1 cellular context compared by ENCODE assay signal in the genomic region with DNA sequence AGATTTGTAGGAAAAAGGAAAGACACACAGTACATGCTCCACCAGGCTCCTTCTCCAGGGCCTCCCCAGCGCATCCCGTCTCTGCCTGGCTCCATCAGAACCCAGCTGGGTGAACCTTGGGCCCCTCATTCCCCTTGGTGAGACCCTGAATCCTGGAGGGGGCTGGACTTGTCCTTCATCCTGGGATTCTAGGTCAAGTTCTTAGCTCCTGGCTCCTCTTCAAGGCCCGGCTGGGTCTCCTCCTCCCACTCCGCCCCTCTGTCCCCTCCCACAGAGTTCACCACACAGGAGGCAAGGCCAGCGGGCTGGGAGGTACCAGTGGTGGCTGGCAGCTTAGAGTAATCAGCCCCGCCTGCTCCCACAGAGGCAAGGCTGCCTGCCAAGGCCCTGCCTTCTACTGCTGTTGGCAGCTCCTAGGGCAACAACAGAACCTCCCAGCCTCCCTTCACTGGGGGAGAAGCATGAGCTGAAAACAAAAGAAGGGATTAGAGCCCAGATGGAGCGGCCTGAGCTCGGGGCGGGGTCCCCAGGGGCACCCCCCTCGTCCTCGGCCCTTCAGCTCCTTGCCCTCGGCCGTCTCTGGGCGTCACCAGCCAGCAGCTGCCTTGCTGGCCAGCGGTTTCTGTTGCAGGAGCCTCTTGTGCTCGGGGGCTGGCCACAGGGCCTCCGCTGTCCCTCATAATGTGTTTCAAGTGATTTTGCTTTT.
A peak's percentile ranks its signal among the peaks of the same experiment; 100 is the strongest.
TF ChIP-seq lines count a peak whose summit lies in the region.

No MANE protein-coding gene starts in this region.

TF ChIP-seq in HepG2, 621 proteins besides CTCF, POLR2A, EP300 and RAD21 (continued from another document and continues in another):
- TF ChIP-seq, protein P1, sequence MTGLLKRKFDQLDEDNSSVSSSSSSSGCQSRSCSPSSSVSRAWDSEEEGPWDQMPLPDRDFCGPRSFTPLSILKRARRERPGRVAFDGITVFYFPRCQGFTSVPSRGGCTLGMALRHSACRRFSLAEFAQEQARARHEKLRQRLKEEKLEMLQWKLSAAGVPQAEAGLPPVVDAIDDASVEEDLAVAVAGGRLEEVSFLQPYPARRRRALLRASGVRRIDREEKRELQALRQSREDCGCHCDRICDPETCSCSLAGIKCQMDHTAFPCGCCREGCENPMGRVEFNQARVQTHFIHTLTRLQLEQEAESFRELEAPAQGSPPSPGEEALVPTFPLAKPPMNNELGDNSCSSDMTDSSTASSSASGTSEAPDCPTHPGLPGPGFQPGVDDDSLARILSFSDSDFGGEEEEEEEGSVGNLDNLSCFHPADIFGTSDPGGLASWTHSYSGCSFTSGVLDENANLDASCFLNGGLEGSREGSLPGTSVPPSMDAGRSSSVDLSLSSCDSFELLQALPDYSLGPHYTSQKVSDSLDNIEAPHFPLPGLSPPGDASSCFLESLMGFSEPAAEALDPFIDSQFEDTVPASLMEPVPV (CRISPR knock-in tag; IDR thresholded peaks at IDR 0.05), result peak; percentile 72; the same call in 1 of the 2 replicates
- TF ChIP-seq, protein P2, sequence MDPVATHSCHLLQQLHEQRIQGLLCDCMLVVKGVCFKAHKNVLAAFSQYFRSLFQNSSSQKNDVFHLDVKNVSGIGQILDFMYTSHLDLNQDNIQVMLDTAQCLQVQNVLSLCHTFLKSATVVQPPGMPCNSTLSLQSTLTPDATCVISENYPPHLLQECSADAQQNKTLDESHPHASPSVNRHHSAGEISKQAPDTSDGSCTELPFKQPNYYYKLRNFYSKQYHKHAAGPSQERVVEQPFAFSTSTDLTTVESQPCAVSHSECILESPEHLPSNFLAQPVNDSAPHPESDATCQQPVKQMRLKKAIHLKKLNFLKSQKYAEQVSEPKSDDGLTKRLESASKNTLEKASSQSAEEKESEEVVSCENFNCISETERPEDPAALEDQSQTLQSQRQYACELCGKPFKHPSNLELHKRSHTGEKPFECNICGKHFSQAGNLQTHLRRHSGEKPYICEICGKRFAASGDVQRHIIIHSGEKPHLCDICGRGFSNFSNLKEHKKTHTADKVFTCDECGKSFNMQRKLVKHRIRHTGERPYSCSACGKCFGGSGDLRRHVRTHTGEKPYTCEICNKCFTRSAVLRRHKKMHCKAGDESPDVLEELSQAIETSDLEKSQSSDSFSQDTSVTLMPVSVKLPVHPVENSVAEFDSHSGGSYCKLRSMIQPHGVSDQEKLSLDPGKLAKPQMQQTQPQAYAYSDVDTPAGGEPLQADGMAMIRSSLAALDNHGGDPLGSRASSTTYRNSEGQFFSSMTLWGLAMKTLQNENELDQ (CRISPR knock-in tag; IDR thresholded peaks at IDR 0.05; ENCODE audit: borderline replicate concordance), result no peak
- TF ChIP-seq SOX6 (IDR thresholded peaks at IDR 0.05) (no peak), SOX6 (CRISPR knock-in tag; IDR thresholded peaks at IDR 0.05) (peak; percentile 71), RAD51 (IDR thresholded peaks at IDR 0.05; ENCODE audit: borderline replicate concordance) (no peak), KDM2A (CRISPR knock-in tag; IDR thresholded peaks at IDR 0.05; ENCODE audit: borderline replicate concordance, low read depth) (no peak; the same call in 1 of the 2 replicates), ZBTB20 (CRISPR knock-in tag; IDR thresholded peaks at IDR 0.05; ENCODE audit: borderline replicate concordance, low read depth) (peak; percentile 36), KLF16 (CRISPR knock-in tag; IDR thresholded peaks at IDR 0.05) (peak in 1 of 2 experiments; percentile 22; a peak in 1 of 4 replicates), ZNF383 (CRISPR knock-in tag; IDR thresholded peaks at IDR 0.05; ENCODE audit: borderline replicate concordance) (no peak; the same call in 1 of the 2 replicates), EZH2 (conservative IDR thresholded peaks at IDR 0.05; ENCODE audit: low read depth, low read length) (no peak), AKAP8 (CRISPR knock-in tag; IDR thresholded peaks at IDR 0.05) (0 out of 2 replicates have a peak, but pooled peaks have one; percentile 23), SMAD1 (CRISPR knock-in tag; IDR thresholded peaks at IDR 0.05; ENCODE audit: borderline replicate concordance, low read depth) (peak; percentile 52; the same call in 1 of the 2 replicates), MBNL3 (CRISPR knock-in tag; conservative IDR thresholded peaks at IDR 0.05) (no peak), RARG (CRISPR knock-in tag; IDR thresholded peaks at IDR 0.05; ENCODE audit: low read depth) (no peak), REPIN1 (CRISPR knock-in tag; IDR thresholded peaks at IDR 0.05; ENCODE audit: borderline replicate concordance, low read depth) (peak; percentile 76), MEF2D (CRISPR knock-in tag; IDR thresholded peaks at IDR 0.05) (peak; percentile 86), SATB2 (CRISPR knock-in tag; IDR thresholded peaks at IDR 0.05) (no peak), ELF4 (CRISPR knock-in tag; IDR thresholded peaks at IDR 0.05; ENCODE audit: borderline replicate concordance) (no peak), ZFY (CRISPR knock-in tag; IDR thresholded peaks at IDR 0.05) (peak; percentile 75), FIP1L1 (IDR thresholded peaks at IDR 0.05; ENCODE audit: borderline replicate concordance, insufficient read depth, low read depth, low read length) (0 out of 2 replicates have a peak, but pooled peaks have one; percentile 12), ZNF20 (CRISPR knock-in tag; IDR thresholded peaks at IDR 0.05) (no peak), ZNF615 (CRISPR knock-in tag; IDR thresholded peaks at IDR 0.05; ENCODE audit: borderline replicate concordance) (no peak), RARA (CRISPR knock-in tag; IDR thresholded peaks at IDR 0.05) (peak; percentile 96), IRX3 (CRISPR knock-in tag; IDR thresholded peaks at IDR 0.05; ENCODE audit: borderline replicate concordance, low read depth) (peak; percentile 43; the same call in 1 of the 2 replicates), FLYWCH1 (CRISPR knock-in tag; IDR thresholded peaks at IDR 0.05) (no peak), SRSF4 (IDR thresholded peaks at IDR 0.05; ENCODE audit: low read depth, low read length, poor library complexity, severe bottlenecking) (no peak), ZNF619 (CRISPR knock-in tag; IDR thresholded peaks at IDR 0.05) (no peak), NCOA1 (CRISPR knock-in tag; IDR thresholded peaks at IDR 0.05) (no peak), ZNF263 (CRISPR knock-in tag; IDR thresholded peaks at IDR 0.05) (peak; percentile 72), ZMYM3 (CRISPR knock-in tag; IDR thresholded peaks at IDR 0.05) (peak; percentile 86), SRSF9 (IDR thresholded peaks at IDR 0.05; ENCODE audit: borderline replicate concordance, insufficient read depth, low read depth, low read length, poor library complexity, severe bottlenecking) (no peak), ZSCAN9 (CRISPR knock-in tag; IDR thresholded peaks at IDR 0.05; ENCODE audit: borderline replicate concordance) (no peak; the same call in 1 of the 2 replicates), ZNF816 (CRISPR knock-in tag; IDR thresholded peaks at IDR 0.05; ENCODE audit: borderline replicate concordance) (no peak)
- TF ChIP-seq, protein P3, sequence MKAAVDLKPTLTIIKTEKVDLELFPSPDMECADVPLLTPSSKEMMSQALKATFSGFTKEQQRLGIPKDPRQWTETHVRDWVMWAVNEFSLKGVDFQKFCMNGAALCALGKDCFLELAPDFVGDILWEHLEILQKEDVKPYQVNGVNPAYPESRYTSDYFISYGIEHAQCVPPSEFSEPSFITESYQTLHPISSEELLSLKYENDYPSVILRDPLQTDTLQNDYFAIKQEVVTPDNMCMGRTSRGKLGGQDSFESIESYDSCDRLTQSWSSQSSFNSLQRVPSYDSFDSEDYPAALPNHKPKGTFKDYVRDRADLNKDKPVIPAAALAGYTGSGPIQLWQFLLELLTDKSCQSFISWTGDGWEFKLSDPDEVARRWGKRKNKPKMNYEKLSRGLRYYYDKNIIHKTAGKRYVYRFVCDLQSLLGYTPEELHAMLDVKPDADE (CRISPR knock-in tag; IDR thresholded peaks at IDR 0.05), result 0 out of 2 replicates have a peak, but pooled peaks have one; percentile 0
- TF ChIP-seq, protein P4, sequence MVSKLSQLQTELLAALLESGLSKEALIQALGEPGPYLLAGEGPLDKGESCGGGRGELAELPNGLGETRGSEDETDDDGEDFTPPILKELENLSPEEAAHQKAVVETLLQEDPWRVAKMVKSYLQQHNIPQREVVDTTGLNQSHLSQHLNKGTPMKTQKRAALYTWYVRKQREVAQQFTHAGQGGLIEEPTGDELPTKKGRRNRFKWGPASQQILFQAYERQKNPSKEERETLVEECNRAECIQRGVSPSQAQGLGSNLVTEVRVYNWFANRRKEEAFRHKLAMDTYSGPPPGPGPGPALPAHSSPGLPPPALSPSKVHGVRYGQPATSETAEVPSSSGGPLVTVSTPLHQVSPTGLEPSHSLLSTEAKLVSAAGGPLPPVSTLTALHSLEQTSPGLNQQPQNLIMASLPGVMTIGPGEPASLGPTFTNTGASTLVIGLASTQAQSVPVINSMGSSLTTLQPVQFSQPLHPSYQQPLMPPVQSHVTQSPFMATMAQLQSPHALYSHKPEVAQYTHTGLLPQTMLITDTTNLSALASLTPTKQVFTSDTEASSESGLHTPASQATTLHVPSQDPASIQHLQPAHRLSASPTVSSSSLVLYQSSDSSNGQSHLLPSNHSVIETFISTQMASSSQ (IDR thresholded peaks at IDR 0.05; ENCODE audit: low read depth), result no peak
- TF ChIP-seq, protein P4 (CRISPR knock-in tag; IDR thresholded peaks at IDR 0.05; ENCODE audit: borderline replicate concordance), result peak; percentile 81
- TF ChIP-seq, protein P5, sequence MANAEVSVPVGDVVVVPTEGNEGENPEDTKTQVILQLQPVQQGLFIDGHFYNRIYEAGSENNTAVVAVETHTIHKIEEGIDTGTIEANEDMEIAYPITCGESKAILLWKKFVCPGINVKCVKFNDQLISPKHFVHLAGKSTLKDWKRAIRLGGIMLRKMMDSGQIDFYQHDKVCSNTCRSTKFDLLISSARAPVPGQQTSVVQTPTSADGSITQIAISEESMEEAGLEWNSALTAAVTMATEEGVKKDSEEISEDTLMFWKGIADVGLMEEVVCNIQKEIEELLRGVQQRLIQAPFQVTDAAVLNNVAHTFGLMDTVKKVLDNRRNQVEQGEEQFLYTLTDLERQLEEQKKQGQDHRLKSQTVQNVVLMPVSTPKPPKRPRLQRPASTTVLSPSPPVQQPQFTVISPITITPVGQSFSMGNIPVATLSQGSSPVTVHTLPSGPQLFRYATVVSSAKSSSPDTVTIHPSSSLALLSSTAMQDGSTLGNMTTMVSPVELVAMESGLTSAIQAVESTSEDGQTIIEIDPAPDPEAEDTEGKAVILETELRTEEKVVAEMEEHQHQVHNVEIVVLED (CRISPR knock-in tag; IDR thresholded peaks at IDR 0.05; ENCODE audit: borderline replicate concordance), result no peak
- TF ChIP-seq, protein P6, sequence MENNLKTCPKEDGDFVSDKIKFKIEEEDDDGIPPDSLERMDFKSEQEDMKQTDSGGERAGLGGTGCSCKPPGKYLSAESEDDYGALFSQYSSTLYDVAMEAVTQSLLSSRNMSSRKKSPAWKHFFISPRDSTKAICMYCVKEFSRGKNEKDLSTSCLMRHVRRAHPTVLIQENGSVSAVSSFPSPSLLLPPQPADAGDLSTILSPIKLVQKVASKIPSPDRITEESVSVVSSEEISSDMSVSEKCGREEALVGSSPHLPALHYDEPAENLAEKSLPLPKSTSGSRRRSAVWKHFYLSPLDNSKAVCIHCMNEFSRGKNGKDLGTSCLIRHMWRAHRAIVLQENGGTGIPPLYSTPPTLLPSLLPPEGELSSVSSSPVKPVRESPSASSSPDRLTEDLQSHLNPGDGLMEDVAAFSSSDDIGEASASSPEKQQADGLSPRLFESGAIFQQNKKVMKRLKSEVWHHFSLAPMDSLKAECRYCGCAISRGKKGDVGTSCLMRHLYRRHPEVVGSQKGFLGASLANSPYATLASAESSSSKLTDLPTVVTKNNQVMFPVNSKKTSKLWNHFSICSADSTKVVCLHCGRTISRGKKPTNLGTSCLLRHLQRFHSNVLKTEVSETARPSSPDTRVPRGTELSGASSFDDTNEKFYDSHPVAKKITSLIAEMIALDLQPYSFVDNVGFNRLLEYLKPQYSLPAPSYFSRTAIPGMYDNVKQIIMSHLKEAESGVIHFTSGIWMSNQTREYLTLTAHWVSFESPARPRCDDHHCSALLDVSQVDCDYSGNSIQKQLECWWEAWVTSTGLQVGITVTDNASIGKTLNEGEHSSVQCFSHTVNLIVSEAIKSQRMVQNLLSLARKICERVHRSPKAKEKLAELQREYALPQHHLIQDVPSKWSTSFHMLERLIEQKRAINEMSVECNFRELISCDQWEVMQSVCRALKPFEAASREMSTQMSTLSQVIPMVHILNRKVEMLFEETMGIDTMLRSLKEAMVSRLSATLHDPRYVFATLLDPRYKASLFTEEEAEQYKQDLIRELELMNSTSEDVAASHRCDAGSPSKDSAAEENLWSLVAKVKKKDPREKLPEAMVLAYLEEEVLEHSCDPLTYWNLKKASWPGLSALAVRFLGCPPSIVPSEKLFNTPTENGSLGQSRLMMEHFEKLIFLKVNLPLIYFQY (CRISPR knock-in tag; IDR thresholded peaks at IDR 0.05; ENCODE audit: borderline replicate concordance), result no peak
- TF ChIP-seq, protein P7, sequence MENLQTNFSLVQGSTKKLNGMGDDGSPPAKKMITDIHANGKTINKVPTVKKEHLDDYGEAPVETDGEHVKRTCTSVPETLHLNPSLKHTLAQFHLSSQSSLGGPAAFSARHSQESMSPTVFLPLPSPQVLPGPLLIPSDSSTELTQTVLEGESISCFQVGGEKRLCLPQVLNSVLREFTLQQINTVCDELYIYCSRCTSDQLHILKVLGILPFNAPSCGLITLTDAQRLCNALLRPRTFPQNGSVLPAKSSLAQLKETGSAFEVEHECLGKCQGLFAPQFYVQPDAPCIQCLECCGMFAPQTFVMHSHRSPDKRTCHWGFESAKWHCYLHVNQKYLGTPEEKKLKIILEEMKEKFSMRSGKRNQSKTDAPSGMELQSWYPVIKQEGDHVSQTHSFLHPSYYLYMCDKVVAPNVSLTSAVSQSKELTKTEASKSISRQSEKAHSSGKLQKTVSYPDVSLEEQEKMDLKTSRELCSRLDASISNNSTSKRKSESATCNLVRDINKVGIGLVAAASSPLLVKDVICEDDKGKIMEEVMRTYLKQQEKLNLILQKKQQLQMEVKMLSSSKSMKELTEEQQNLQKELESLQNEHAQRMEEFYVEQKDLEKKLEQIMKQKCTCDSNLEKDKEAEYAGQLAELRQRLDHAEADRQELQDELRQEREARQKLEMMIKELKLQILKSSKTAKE (CRISPR knock-in tag; IDR thresholded peaks at IDR 0.05; ENCODE audit: borderline replicate concordance), result no peak
- TF ChIP-seq, protein P8, sequence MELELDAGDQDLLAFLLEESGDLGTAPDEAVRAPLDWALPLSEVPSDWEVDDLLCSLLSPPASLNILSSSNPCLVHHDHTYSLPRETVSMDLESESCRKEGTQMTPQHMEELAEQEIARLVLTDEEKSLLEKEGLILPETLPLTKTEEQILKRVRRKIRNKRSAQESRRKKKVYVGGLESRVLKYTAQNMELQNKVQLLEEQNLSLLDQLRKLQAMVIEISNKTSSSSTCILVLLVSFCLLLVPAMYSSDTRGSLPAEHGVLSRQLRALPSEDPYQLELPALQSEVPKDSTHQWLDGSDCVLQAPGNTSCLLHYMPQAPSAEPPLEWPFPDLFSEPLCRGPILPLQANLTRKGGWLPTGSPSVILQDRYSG (CRISPR knock-in tag; IDR thresholded peaks at IDR 0.05), result no peak
